9 cellular contexts compared by ENCODE assay signal in the genomic region with DNA sequence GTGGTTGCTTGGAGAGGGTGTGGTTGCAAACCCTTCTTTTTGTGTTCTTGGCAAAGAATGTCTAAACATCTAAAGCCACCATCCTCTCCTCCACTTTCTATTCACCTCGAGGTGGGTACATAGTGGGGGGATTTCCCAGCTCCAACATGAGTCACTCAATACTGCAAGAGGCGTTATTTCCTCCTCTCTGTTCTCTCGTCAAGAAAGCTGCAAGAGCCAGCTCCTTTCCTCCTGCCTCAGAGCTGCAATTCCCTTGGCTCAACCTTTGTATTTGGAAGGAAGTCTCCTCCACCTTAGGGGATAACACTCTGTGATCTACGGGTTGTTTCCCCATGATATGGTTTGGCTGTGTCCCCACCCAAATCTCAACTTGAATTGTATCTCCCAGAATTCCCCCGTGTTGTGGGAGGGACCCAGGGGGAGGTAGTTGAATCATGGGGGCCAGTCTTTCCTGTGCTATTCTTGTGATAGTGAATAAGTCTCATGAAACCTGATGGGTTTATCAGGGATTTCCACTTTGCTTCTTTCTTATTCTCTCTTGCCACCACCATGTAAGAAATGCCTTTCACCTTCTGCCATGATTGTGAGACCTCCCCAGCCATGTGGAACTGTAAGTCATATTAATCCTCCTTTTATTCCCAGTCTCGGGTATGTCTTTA.
DNase-seq lines count a peak whose midpoint lies in the region; ATAC-seq and TF ChIP-seq lines count a peak whose summit lies in the region.
"Had no signal": no experiment of that assay in that cellular context is flagged by ENCODE, and none has a peak within 500 bp of the region (broad histone marks: within the 10 kb centered on the region; RNA-seq: fewer than 3 reads in every experiment).

No MANE protein-coding gene starts in this region.

- no peaks in the 10 kb centered on the region for H3K9me3 ChIP-seq in MM.1S (replicated peaks; ENCODE audit: insufficient read depth, low read length)

- no peak for TF ChIP-seq CTCF in MM.1S (IDR thresholded peaks at IDR 0.05; ENCODE audit: low read length)

- H3K27me3 Mint-ChIP-seq in activated naive CD4-positive, alpha-beta T cell treated with anti-CD3 and anti-CD28 coated beads, Interleukin-2, amount 50 U/mL, for 24 hours, result no peaks in the 10 kb centered on the region

- peak; percentile 10 for DNase-seq in activated CD4-positive, CD25-positive, alpha-beta regulatory T cell treated with anti-CD3 and anti-CD28 coated beads, Interleukin-2, amount 50 U/mL, for 16 hours (ENCODE audit: low read depth, low spot score)
- DNase-seq in activated CD4-positive, CD25-positive, alpha-beta regulatory T cell treated with anti-CD3 and anti-CD28 coated beads, Interleukin-2, amount 50 U/mL, for 72 hours, result no peak
- DNase-seq in stimulated activated CD8-positive, alpha-beta memory T cell treated with anti-CD3 and anti-CD28 coated beads, Interleukin-15, amount 100 ng/mL, for 1 hour (ENCODE audit: low read depth), result peak; percentile 23
- DNase-seq in HEK293T (ENCODE audit: extremely low spot score), result no peak
- DNase-seq in MM.1S, result no peak
- no peak for DNase-seq in NCI-H524 treated with DMSO at 0.1 percent for 48 hours (lab: John Stamatoyannopoulos, UW)

- H3K27me3 ChIP-seq in MM.1S (replicated peaks; ENCODE audit: insufficient read depth, low read length), result no peaks in the 10 kb centered on the region

- no peaks in the 10 kb centered on the region for H3F3A ChIP-seq in MM.1S (ENCODE audit: insufficient read depth, low read length)

- CTCF ChIA-PET in HEK293T (lab: Yijun Ruan, JAX), result no interaction called here

- no peak overlapping the region for H2AFZ ChIP-seq in MM.1S (ENCODE audit: low read length)

- H3K36me3 ChIP-seq in MM.1S (replicated peaks; ENCODE audit: insufficient read depth, low read length), result no peaks in the 10 kb centered on the region

- no peak overlapping the region for H3K27ac ChIP-seq in MM.1S (ENCODE audit: low read length)

- peaks cover 14% of the 10 kb centered on the region; the same call in 1 of the 2 replicates for H3K79me2 ChIP-seq in MM.1S (ENCODE audit: low read length)

- ATAC-seq in HG03571 (IDR thresholded peaks at IDR 0.05; ENCODE audit: unreplicated experiment), result peak; percentile 82

- no peaks in the 10 kb centered on the region for H3K9me3 Mint-ChIP-seq in activated naive CD4-positive, alpha-beta T cell treated with anti-CD3 and anti-CD28 coated beads, Interleukin-2, amount 50 U/mL, for 24 hours
- H3K9me3 Mint-ChIP-seq: nephron had no signal

- H3K4me1 ChIP-seq in MM.1S (ENCODE audit: low read length), result no peaks in the 10 kb centered on the region

- peak overlapping the region; percentile 96 for H3K27ac Mint-ChIP-seq in activated naive CD4-positive, alpha-beta T cell treated with anti-CD3 and anti-CD28 coated beads, Interleukin-2, amount 50 U/mL, for 24 hours
- H3K27ac Mint-ChIP-seq: nephron had no signal

- H4K20me1 ChIP-seq in MM.1S (ENCODE audit: insufficient read depth, low read length), result no peaks in the 10 kb centered on the region

- POLR2A ChIA-PET in HEK293T (lab: Yijun Ruan, JAX), result no interaction called here

- peak overlapping the region; percentile 67 for H3K4me3 Mint-ChIP-seq in activated naive CD4-positive, alpha-beta T cell treated with anti-CD3 and anti-CD28 coated beads, Interleukin-2, amount 50 U/mL, for 24 hours
- H3K4me3 Mint-ChIP-seq: nephron had no signal

- H3K36me3 Mint-ChIP-seq in activated naive CD4-positive, alpha-beta T cell treated with anti-CD3 and anti-CD28 coated beads, Interleukin-2, amount 50 U/mL, for 24 hours, result peaks cover 17% of the 10 kb centered on the region

- no peak overlapping the region for H3K4me3 ChIP-seq in MM.1S (ENCODE audit: low read length)

- H3K9ac ChIP-seq in MM.1S (ENCODE audit: low read length), result no peak overlapping the region

- peaks cover 84% of the 10 kb centered on the region for H3K4me1 Mint-ChIP-seq in activated naive CD4-positive, alpha-beta T cell treated with anti-CD3 and anti-CD28 coated beads, Interleukin-2, amount 50 U/mL, for 24 hours
- H3K4me1 Mint-ChIP-seq: nephron had no signal

- no peak overlapping the region for H3K4me2 ChIP-seq in MM.1S (ENCODE audit: low read depth, low read length)

- no peaks in the 10 kb centered on the region for H3K9me2 ChIP-seq in MM.1S (replicated peaks; ENCODE audit: insufficient read depth, low read length)

TF ChIP-seq in HEK293T, 16 proteins besides CTCF, POLR2A, EP300 and RAD21:
- TF ChIP-seq FOXK2 (IDR thresholded peaks at IDR 0.05), result no peak
- no peak for TF ChIP-seq FOXM1 (IDR thresholded peaks at IDR 0.05; ENCODE audit: borderline replicate concordance)
- TF ChIP-seq ZNF384 (IDR thresholded peaks at IDR 0.05), result no peak
- no peak for TF ChIP-seq FOXA1 (IDR thresholded peaks at IDR 0.05)
- no peak for TF ChIP-seq LEF1 (IDR thresholded peaks at IDR 0.05; ENCODE audit: borderline replicate concordance)
- no peak for TF ChIP-seq NFRKB (IDR thresholded peaks at IDR 0.05)
- TF ChIP-seq, protein P1, sequence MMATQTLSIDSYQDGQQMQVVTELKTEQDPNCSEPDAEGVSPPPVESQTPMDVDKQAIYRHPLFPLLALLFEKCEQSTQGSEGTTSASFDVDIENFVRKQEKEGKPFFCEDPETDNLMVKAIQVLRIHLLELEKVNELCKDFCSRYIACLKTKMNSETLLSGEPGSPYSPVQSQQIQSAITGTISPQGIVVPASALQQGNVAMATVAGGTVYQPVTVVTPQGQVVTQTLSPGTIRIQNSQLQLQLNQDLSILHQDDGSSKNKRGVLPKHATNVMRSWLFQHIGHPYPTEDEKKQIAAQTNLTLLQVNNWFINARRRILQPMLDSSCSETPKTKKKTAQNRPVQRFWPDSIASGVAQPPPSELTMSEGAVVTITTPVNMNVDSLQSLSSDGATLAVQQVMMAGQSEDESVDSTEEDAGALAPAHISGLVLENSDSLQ (IDR thresholded peaks at IDR 0.05), result no peak

Comparison
In these comparisons a context has a peak if more than half of its experiments do, and no peak if none do; other contexts are left out.
1. DNase-seq: peak in activated CD4-positive, CD25-positive, alpha-beta regulatory T cell treated with anti-CD3 and anti-CD28 coated beads, Interleukin-2, amount 50 U/mL, for 16 hours (single experiment) and stimulated activated CD8-positive, alpha-beta memory T cell treated with anti-CD3 and anti-CD28 coated beads, Interleukin-15, amount 100 ng/mL, for 1 hour (single experiment); none in activated CD4-positive, CD25-positive, alpha-beta regulatory T cell treated with anti-CD3 and anti-CD28 coated beads, Interleukin-2, amount 50 U/mL, for 72 hours (single experiment), HEK293T (single experiment), MM.1S (single experiment) and NCI-H524 treated with DMSO at 0.1 percent for 48 hours (single experiment).